1 cellular context compared by ENCODE assay signal in the genomic region with DNA sequence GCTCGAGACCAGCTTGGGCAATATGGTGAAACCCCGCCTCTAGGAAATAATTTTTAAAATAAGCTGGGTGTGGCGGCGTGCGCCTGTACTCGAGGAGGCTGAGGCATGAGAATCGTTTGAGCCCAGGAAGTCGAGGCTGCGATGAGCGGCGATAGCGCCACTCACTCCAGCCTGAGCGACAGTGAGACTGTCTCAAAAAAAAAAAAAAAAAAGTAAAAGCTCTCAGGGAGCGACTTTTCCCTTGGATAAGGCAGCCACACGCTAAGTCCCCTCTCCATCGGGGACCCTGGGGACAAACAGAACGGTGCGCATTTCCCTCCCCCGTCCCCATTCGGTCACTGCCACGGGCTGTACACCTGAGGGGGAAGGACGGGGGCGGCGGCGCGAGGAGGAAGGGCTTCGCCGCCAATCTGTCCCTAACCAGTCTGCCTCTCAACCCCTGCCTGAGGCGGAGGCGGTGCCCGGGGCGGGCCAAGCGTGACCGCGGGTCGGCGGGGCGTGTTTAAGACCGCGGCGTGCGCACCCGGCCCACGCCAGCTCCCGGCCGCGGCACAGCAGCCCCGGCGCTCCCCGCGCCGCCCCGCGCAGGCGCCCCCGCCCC.
A peak's percentile ranks its signal among the peaks of the same experiment; 100 is the strongest.
TF ChIP-seq lines count a peak whose summit lies in the region.

A gene (plus strand): TSS at position 531 of the 601 bp plus-strand sequence. CDS start 107 bp downstream, outside the sequence.

TF ChIP-seq in K562, 482 proteins besides CTCF, POLR2A, EP300 and RAD21 (continued from another document):
- no peak for TF ChIP-seq ZNF175 (CRISPR knock-in tag; IDR thresholded peaks at IDR 0.05; ENCODE audit: low read depth)
- no peak for TF ChIP-seq GABPB2 (CRISPR knock-in tag; conservative IDR thresholded peaks at IDR 0.05)
- TF ChIP-seq, protein P1, sequence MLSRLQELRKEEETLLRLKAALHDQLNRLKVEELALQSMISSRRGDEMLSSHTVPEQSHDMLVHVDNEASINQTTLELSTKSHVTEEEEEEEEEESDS (CRISPR knock-in tag; IDR thresholded peaks at IDR 0.05) = no peak
- TF ChIP-seq, protein P2, sequence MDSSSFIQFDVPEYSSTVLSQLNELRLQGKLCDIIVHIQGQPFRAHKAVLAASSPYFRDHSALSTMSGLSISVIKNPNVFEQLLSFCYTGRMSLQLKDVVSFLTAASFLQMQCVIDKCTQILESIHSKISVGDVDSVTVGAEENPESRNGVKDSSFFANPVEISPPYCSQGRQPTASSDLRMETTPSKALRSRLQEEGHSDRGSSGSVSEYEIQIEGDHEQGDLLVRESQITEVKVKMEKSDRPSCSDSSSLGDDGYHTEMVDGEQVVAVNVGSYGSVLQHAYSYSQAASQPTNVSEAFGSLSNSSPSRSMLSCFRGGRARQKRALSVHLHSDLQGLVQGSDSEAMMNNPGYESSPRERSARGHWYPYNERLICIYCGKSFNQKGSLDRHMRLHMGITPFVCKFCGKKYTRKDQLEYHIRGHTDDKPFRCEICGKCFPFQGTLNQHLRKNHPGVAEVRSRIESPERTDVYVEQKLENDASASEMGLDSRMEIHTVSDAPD (CRISPR knock-in tag; IDR thresholded peaks at IDR 0.05) = no peak
- no peak for TF ChIP-seq ELF2 (CRISPR knock-in tag; IDR thresholded peaks at IDR 0.05)
- no peak for TF ChIP-seq ZFP1 (CRISPR knock-in tag; IDR thresholded peaks at IDR 0.05)
- TF ChIP-seq, protein P3, sequence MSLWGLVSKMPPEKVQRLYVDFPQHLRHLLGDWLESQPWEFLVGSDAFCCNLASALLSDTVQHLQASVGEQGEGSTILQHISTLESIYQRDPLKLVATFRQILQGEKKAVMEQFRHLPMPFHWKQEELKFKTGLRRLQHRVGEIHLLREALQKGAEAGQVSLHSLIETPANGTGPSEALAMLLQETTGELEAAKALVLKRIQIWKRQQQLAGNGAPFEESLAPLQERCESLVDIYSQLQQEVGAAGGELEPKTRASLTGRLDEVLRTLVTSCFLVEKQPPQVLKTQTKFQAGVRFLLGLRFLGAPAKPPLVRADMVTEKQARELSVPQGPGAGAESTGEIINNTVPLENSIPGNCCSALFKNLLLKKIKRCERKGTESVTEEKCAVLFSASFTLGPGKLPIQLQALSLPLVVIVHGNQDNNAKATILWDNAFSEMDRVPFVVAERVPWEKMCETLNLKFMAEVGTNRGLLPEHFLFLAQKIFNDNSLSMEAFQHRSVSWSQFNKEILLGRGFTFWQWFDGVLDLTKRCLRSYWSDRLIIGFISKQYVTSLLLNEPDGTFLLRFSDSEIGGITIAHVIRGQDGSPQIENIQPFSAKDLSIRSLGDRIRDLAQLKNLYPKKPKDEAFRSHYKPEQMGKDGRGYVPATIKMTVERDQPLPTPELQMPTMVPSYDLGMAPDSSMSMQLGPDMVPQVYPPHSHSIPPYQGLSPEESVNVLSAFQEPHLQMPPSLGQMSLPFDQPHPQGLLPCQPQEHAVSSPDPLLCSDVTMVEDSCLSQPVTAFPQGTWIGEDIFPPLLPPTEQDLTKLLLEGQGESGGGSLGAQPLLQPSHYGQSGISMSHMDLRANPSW (CRISPR knock-in tag; IDR thresholded peaks at IDR 0.05) = no peak
- TF ChIP-seq ZNF384 (IDR thresholded peaks at IDR 0.05; ENCODE audit: low read depth, low read length) = peak; percentile 94
- no peak for TF ChIP-seq ZNF76 (CRISPR knock-in tag; IDR thresholded peaks at IDR 0.05; ENCODE audit: borderline replicate concordance)
- TF ChIP-seq, protein P4, sequence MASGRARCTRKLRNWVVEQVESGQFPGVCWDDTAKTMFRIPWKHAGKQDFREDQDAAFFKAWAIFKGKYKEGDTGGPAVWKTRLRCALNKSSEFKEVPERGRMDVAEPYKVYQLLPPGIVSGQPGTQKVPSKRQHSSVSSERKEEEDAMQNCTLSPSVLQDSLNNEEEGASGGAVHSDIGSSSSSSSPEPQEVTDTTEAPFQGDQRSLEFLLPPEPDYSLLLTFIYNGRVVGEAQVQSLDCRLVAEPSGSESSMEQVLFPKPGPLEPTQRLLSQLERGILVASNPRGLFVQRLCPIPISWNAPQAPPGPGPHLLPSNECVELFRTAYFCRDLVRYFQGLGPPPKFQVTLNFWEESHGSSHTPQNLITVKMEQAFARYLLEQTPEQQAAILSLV (tag; IDR thresholded peaks at IDR 0.05) = no peak
- 0 out of 2 replicates have a peak, but pooled peaks have one; percentile 18 for TF ChIP-seq POLR2AphosphoS5 (IDR thresholded peaks at IDR 0.05; ENCODE audit: control insufficient read depth, insufficient read depth, low read depth, low read length)
- no peak for TF ChIP-seq RAD51 (IDR thresholded peaks at IDR 0.05; ENCODE audit: borderline replicate concordance, low read depth)
- TF ChIP-seq U2AF1 (optimal IDR thresholded peaks at IDR 0.05; ENCODE audit: low read depth, low read length) = no peak
- no peak for TF ChIP-seq POLR3G (IDR thresholded peaks at IDR 0.05; ENCODE audit: extremely low read depth, insufficient read length, insufficient replicate concordance)
- peak; percentile 71; the same call in 1 of the 2 replicates for TF ChIP-seq GATA2 (CRISPR knock-in tag; IDR thresholded peaks at IDR 0.05)
- TF ChIP-seq ZNF165 (CRISPR knock-in tag; IDR thresholded peaks at IDR 0.05; ENCODE audit: borderline replicate concordance) = no peak
- no peak for TF ChIP-seq FOXM1 (IDR thresholded peaks at IDR 0.05; ENCODE audit: low read depth)
- no peak for TF ChIP-seq FOXM1 (CRISPR knock-in tag; IDR thresholded peaks at IDR 0.05; ENCODE audit: low read depth)
- TF ChIP-seq ZNF436 (CRISPR knock-in tag; IDR thresholded peaks at IDR 0.05) = no peak
- no peak for TF ChIP-seq PRPF4 (IDR thresholded peaks at IDR 0.05; ENCODE audit: insufficient read depth, low read depth, low read length, poor library complexity, severe bottlenecking)
- peak; percentile 86 to 88 for TF ChIP-seq NRF1 (conservative IDR thresholded peaks at IDR 0.05 in 1 of 2, IDR thresholded peaks at IDR 0.05 in 1 of 2)
- TF ChIP-seq, protein P5, sequence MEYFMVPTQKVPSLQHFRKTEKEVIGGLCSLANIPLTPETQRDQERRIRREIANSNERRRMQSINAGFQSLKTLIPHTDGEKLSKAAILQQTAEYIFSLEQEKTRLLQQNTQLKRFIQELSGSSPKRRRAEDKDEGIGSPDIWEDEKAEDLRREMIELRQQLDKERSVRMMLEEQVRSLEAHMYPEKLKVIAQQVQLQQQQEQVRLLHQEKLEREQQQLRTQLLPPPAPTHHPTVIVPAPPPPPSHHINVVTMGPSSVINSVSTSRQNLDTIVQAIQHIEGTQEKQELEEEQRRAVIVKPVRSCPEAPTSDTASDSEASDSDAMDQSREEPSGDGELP (CRISPR knock-in tag; IDR thresholded peaks at IDR 0.05; ENCODE audit: borderline replicate concordance) = peak; percentile 47
- TF ChIP-seq ZNF75A (CRISPR knock-in tag; IDR thresholded peaks at IDR 0.05) = no peak
- TF ChIP-seq, protein P6, sequence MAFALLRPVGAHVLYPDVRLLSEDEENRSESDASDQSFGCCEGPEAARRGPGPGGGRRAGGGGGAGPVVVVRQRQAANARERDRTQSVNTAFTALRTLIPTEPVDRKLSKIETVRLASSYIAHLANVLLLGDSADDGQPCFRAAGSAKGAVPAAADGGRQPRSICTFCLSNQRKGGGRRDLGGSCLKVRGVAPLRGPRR (CRISPR knock-in tag; IDR thresholded peaks at IDR 0.05) = no peak
- TF ChIP-seq, protein P7, sequence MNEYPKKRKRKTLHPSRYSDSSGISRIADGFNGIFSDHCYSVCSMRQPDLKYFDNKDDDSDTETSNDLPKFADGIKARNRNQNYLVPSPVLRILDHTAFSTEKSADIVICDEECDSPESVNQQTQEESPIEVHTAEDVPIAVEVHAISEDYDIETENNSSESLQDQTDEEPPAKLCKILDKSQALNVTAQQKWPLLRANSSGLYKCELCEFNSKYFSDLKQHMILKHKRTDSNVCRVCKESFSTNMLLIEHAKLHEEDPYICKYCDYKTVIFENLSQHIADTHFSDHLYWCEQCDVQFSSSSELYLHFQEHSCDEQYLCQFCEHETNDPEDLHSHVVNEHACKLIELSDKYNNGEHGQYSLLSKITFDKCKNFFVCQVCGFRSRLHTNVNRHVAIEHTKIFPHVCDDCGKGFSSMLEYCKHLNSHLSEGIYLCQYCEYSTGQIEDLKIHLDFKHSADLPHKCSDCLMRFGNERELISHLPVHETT (CRISPR knock-in tag; conservative IDR thresholded peaks at IDR 0.05 in 1 of 2, IDR thresholded peaks at IDR 0.05 in 1 of 2) = peak in 1 of 2 experiments; percentile 75; a peak in 2 of 4 replicates
- TF ChIP-seq TEAD1 (CRISPR knock-in tag; IDR thresholded peaks at IDR 0.05) = no peak
- no peak for TF ChIP-seq HMG20B (CRISPR knock-in tag; IDR thresholded peaks at IDR 0.05)
- TF ChIP-seq, protein P8, sequence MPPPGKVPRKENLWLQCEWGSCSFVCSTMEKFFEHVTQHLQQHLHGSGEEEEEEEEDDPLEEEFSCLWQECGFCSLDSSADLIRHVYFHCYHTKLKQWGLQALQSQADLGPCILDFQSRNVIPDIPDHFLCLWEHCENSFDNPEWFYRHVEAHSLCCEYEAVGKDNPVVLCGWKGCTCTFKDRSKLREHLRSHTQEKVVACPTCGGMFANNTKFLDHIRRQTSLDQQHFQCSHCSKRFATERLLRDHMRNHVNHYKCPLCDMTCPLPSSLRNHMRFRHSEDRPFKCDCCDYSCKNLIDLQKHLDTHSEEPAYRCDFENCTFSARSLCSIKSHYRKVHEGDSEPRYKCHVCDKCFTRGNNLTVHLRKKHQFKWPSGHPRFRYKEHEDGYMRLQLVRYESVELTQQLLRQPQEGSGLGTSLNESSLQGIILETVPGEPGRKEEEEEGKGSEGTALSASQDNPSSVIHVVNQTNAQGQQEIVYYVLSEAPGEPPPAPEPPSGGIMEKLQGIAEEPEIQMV (tag; conservative IDR thresholded peaks at IDR 0.05; ENCODE audit: low read depth) = no peak
- TF ChIP-seq CREB1 (IDR thresholded peaks at IDR 0.05) = no peak
- TF ChIP-seq CREB1 (CRISPR knock-in tag; IDR thresholded peaks at IDR 0.05) = no peak
- TF ChIP-seq, protein P9, sequence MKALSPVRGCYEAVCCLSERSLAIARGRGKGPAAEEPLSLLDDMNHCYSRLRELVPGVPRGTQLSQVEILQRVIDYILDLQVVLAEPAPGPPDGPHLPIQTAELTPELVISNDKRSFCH (CRISPR knock-in tag; IDR thresholded peaks at IDR 0.05) = no peak
- TF ChIP-seq, protein P9 (tag; IDR thresholded peaks at IDR 0.05) = 0 out of 2 replicates have a peak, but pooled peaks have one; percentile 23
- TF ChIP-seq ZNF239 (CRISPR knock-in tag; IDR thresholded peaks at IDR 0.05) = no peak
- TF ChIP-seq, protein P10, sequence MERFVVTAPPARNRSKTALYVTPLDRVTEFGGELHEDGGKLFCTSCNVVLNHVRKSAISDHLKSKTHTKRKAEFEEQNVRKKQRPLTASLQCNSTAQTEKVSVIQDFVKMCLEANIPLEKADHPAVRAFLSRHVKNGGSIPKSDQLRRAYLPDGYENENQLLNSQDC (CRISPR knock-in tag; IDR thresholded peaks at IDR 0.05) = no peak
- no peak for TF ChIP-seq ZNF143 (CRISPR knock-in tag; IDR thresholded peaks at IDR 0.05)
- TF ChIP-seq OTX1 (CRISPR knock-in tag; IDR thresholded peaks at IDR 0.05) = no peak
- no peak for TF ChIP-seq COPS2 (conservative IDR thresholded peaks at IDR 0.05)
- no peak; the same call in 1 of the 2 replicates for TF ChIP-seq CHCHD3 (CRISPR knock-in tag; IDR thresholded peaks at IDR 0.05)
- TF ChIP-seq BRD4 (IDR thresholded peaks at IDR 0.05) = no peak
- no peak for TF ChIP-seq PML (IDR thresholded peaks at IDR 0.05; ENCODE audit: low read length)
- TF ChIP-seq, protein P11, sequence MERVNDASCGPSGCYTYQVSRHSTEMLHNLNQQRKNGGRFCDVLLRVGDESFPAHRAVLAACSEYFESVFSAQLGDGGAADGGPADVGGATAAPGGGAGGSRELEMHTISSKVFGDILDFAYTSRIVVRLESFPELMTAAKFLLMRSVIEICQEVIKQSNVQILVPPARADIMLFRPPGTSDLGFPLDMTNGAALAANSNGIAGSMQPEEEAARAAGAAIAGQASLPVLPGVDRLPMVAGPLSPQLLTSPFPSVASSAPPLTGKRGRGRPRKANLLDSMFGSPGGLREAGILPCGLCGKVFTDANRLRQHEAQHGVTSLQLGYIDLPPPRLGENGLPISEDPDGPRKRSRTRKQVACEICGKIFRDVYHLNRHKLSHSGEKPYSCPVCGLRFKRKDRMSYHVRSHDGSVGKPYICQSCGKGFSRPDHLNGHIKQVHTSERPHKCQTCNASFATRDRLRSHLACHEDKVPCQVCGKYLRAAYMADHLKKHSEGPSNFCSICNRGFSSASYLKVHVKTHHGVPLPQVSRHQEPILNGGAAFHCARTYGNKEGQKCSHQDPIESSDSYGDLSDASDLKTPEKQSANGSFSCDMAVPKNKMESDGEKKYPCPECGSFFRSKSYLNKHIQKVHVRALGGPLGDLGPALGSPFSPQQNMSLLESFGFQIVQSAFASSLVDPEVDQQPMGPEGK (CRISPR knock-in tag; IDR thresholded peaks at IDR 0.05; ENCODE audit: borderline replicate concordance) = no peak
- TF ChIP-seq ETV1 (tag; conservative IDR thresholded peaks at IDR 0.05; ENCODE audit: low read depth) = peak; percentile 63
- no peak for TF ChIP-seq FOXJ2 (tag; IDR thresholded peaks at IDR 0.05)
- peak; percentile 64 for TF ChIP-seq SP1 (CRISPR knock-in tag; IDR thresholded peaks at IDR 0.05)
- TF ChIP-seq RBM14 (IDR thresholded peaks at IDR 0.05; ENCODE audit: borderline replicate concordance, insufficient read depth, low read depth, low read length) = no peak
- TF ChIP-seq, protein P12, sequence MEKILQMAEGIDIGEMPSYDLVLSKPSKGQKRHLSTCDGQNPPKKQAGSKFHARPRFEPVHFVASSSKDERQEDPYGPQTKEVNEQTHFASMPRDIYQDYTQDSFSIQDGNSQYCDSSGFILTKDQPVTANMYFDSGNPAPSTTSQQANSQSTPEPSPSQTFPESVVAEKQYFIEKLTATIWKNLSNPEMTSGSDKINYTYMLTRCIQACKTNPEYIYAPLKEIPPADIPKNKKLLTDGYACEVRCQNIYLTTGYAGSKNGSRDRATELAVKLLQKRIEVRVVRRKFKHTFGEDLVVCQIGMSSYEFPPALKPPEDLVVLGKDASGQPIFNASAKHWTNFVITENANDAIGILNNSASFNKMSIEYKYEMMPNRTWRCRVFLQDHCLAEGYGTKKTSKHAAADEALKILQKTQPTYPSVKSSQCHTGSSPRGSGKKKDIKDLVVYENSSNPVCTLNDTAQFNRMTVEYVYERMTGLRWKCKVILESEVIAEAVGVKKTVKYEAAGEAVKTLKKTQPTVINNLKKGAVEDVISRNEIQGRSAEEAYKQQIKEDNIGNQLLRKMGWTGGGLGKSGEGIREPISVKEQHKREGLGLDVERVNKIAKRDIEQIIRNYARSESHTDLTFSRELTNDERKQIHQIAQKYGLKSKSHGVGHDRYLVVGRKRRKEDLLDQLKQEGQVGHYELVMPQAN (IDR thresholded peaks at IDR 0.05; ENCODE audit: borderline replicate concordance) = peak; percentile 13; the same call in 1 of the 2 replicates
- TF ChIP-seq NR1H2 (CRISPR knock-in tag; IDR thresholded peaks at IDR 0.05) = 0 out of 2 replicates have a peak, but pooled peaks have one; percentile 1
- TF ChIP-seq ZNF24 (IDR thresholded peaks at IDR 0.05) = peak; percentile 41; the same call in 1 of the 2 replicates
- TF ChIP-seq CEBPB (tag; IDR thresholded peaks at IDR 0.05) = no peak
